ENCODE assay signal across 36 cellular contexts in genomic region chr13:82961757-82962156, GRCh38.
"Had no signal": no experiment of that assay in that cellular context is flagged by ENCODE, and none has a peak within 500 bp of the region (broad histone marks: within the 10 kb centered on the region; RNA-seq: fewer than 3 reads in every experiment).

No MANE protein-coding gene starts in this region.

- ATAC-seq: activated CD4-positive, alpha-beta T cell treated with anti-CD3 and anti-CD28 coated beads for 36 hours; activated CD8-positive, alpha-beta memory T cell treated with anti-CD3 and anti-CD28 coated beads, Interleukin-2, amount 10 ng/mL, durations not matched to agents 7 days and 5 days; activated CD8-positive, alpha-beta T cell treated with anti-CD3 and anti-CD28 coated beads, Interleukin-2, amount 10 ng/mL, durations not matched to agents 7 days and 5 days; activated naive CD4-positive, alpha-beta T cell treated with anti-CD3 and anti-CD28 coated beads, Interleukin-2, amount 50 U/mL, for 72 hours; T-helper 17 cell had no signal

- H3K36me3 Mint-ChIP-seq: activated CD4-positive, alpha-beta memory T cell treated with anti-CD3 and anti-CD28 coated beads for 36 hours; activated CD8-positive, alpha-beta memory T cell treated with anti-CD3 and anti-CD28 coated beads, Interleukin-2, amount 10 ng/mL, durations not matched to agents 7 days and 5 days; activated naive CD4-positive, alpha-beta T cell treated with anti-CD3 and anti-CD28 coated beads, Interleukin-2, amount 10 ng/mL, durations not matched to agents 7 days and 5 days; activated naive CD4-positive, alpha-beta T cell treated with anti-CD3 and anti-CD28 coated beads, Interleukin-2, amount 50 U/mL, for 72 hours; activated naive CD8-positive, alpha-beta T cell treated with anti-CD3 and anti-CD28 coated beads, Interleukin-2, amount 10 ng/mL, durations not matched to agents 7 days and 5 days; brain had no signal

- H3K9me3 ChIP-seq: ascending aorta, breast epithelium, colonic mucosa, esophagus squamous epithelium had no signal

- H3K4me3 ChIP-seq: ascending aorta, breast epithelium, cardiac muscle cell, colonic mucosa, esophagus squamous epithelium had no signal

- H3K9me3 Mint-ChIP-seq: activated CD4-positive, alpha-beta memory T cell treated with anti-CD3 and anti-CD28 coated beads for 36 hours; activated naive CD8-positive, alpha-beta T cell treated with anti-CD3 and anti-CD28 coated beads, Interleukin-2, amount 10 ng/mL, durations not matched to agents 7 days and 5 days; activated T-helper 1 cell treated with anti-CD3 and anti-CD28 coated beads, Interleukin-12 subunit alpha, Interleukin-12 subunit beta, Interleukin-2, Interleukin-4 antibody, amounts not matched to agents 30 ng/mL and 10 ng/mL and 1 ng/mL, durations not matched to agents 14 hours and 24 hours and 36 hours had no signal

- H3K4me1 ChIP-seq: ascending aorta, breast epithelium, colonic mucosa, esophagus squamous epithelium had no signal

- H3K36me3 ChIP-seq: ascending aorta, breast epithelium, cardiac muscle cell, colonic mucosa, esophagus squamous epithelium, WERI-Rb-1 had no signal

- DNase-seq: activated CD4-positive, alpha-beta memory T cell treated with anti-CD3 and anti-CD28 coated beads for 36 hours; activated CD4-positive, alpha-beta T cell treated with anti-CD3 and anti-CD28 coated beads for 36 hours; activated CD4-positive, alpha-beta T cell treated with anti-CD3 and anti-CD28 coated beads, Interleukin-2, amount 10 ng/mL, durations not matched to agents 24 days and 14 days; activated CD4-positive, CD25-positive, alpha-beta regulatory T cell; activated CD4-positive, CD25-positive, alpha-beta regulatory T cell treated with anti-CD3 and anti-CD28 coated beads, Interleukin-2, amount 50 U/mL, for 72 hours; activated CD8-positive, alpha-beta memory T cell treated with anti-CD3 and anti-CD28 coated beads, Interleukin-2, amount 10 ng/mL, durations not matched to agents 7 days and 5 days; activated CD8-positive, alpha-beta memory T cell treated with anti-CD3 and anti-CD28 coated beads, Interleukin-2, amount 50 U/mL, for 4 hours; activated CD8-positive, alpha-beta T cell treated with anti-CD3 and anti-CD28 coated beads, Interleukin-2, amount 10 ng/mL, durations not matched to agents 7 days and 5 days; activated effector memory CD4-positive, alpha-beta T cell treated with anti-CD3 and anti-CD28 coated beads, Interleukin-2, amount 50 U/mL, for 16 hours; activated naive CD4-positive, alpha-beta T cell; activated naive CD4-positive, alpha-beta T cell treated with anti-CD3 and anti-CD28 coated beads, Interleukin-2, amount 10 ng/mL, durations not matched to agents 7 days and 5 days; activated naive CD8-positive, alpha-beta T cell treated with anti-CD3 and anti-CD28 coated beads, Interleukin-2, amount 10 ng/mL, durations not matched to agents 7 days and 5 days; activated T-cell treated with anti-CD3 and anti-CD28 coated beads, Interleukin-2, amount 50 U/mL, for 1 hour; activated T-cell treated with anti-CD3 and anti-CD28 coated beads, Interleukin-2, amount 50 U/mL, for 48 hours; central memory CD4-positive, alpha-beta T cell; cerebellar nuclear complex; colonic mucosa; effector CD8-positive, alpha-beta T cell; esophagus squamous epithelium; foreskin melanocyte; head of caudate nucleus; T-helper 1 cell; T-helper 17 cell; T1000; WERI-Rb-1 had no signal

- H3K27ac ChIP-seq: ascending aorta, breast epithelium, cardiac muscle cell, colonic mucosa, epithelial cell of prostate, esophagus squamous epithelium, WERI-Rb-1 had no signal

- H3K27ac Mint-ChIP-seq: activated CD4-positive, alpha-beta memory T cell treated with anti-CD3 and anti-CD28 coated beads for 36 hours; activated CD4-positive, alpha-beta T cell treated with anti-CD3 and anti-CD28 coated beads for 36 hours; activated CD4-positive, alpha-beta T cell treated with anti-CD3 and anti-CD28 coated beads, Interleukin-2, amount 10 ng/mL, durations not matched to agents 24 days and 14 days; activated CD8-positive, alpha-beta memory T cell treated with anti-CD3 and anti-CD28 coated beads, Interleukin-2, amount 10 ng/mL, durations not matched to agents 7 days and 5 days; activated CD8-positive, alpha-beta T cell treated with anti-CD3 and anti-CD28 coated beads, Interleukin-2, amount 10 ng/mL, durations not matched to agents 7 days and 5 days; activated naive CD4-positive, alpha-beta T cell treated with anti-CD3 and anti-CD28 coated beads, Interleukin-2, amount 10 ng/mL, durations not matched to agents 7 days and 5 days; activated naive CD4-positive, alpha-beta T cell treated with anti-CD3 and anti-CD28 coated beads, Interleukin-2, amount 50 U/mL, for 72 hours; activated naive CD8-positive, alpha-beta T cell treated with anti-CD3 and anti-CD28 coated beads, Interleukin-2, amount 10 ng/mL, durations not matched to agents 7 days and 5 days; activated T-helper 1 cell treated with anti-CD3 and anti-CD28 coated beads, Interleukin-12 subunit alpha, Interleukin-12 subunit beta, Interleukin-2, Interleukin-4 antibody, amounts not matched to agents 30 ng/mL and 10 ng/mL and 1 ng/mL, durations not matched to agents 14 hours and 24 hours and 36 hours; activated T-helper 2 cell treated with anti-CD3 and anti-CD28 coated beads, Interferon-gamma antibody, Interleukin-2, Interleukin-4, amounts not matched to agents 10 μg/mL and 5 μg/mL and 100 μg/mL, durations not matched to agents 14 hours and 24 hours and 36 hours; brain; T-helper 17 cell; T-helper 2 cell treated with Interferon-gamma antibody and Interleukin-4, amounts not matched to agents 5 μg/mL and 100 μg/mL, for 36 hours had no signal

- H3K4me1 Mint-ChIP-seq: activated CD4-positive, alpha-beta T cell treated with anti-CD3 and anti-CD28 coated beads for 36 hours; activated CD4-positive, alpha-beta T cell treated with anti-CD3 and anti-CD28 coated beads, Interleukin-2, amount 10 ng/mL, durations not matched to agents 24 days and 14 days; activated CD8-positive, alpha-beta memory T cell treated with anti-CD3 and anti-CD28 coated beads, Interleukin-2, amount 10 ng/mL, durations not matched to agents 7 days and 5 days; activated naive CD4-positive, alpha-beta T cell treated with anti-CD3 and anti-CD28 coated beads, Interleukin-2, amount 10 ng/mL, durations not matched to agents 7 days and 5 days; activated naive CD8-positive, alpha-beta T cell treated with anti-CD3 and anti-CD28 coated beads, Interleukin-2, amount 10 ng/mL, durations not matched to agents 7 days and 5 days; T-helper 17 cell had no signal

- H3K27me3 ChIP-seq: ascending aorta, breast epithelium, cardiac muscle cell, colonic mucosa, esophagus squamous epithelium had no signal

- H3K27me3 Mint-ChIP-seq: activated CD4-positive, alpha-beta memory T cell treated with anti-CD3 and anti-CD28 coated beads for 36 hours; activated CD4-positive, alpha-beta T cell treated with anti-CD3 and anti-CD28 coated beads for 36 hours; activated CD4-positive, alpha-beta T cell treated with anti-CD3 and anti-CD28 coated beads, Interleukin-2, amount 10 ng/mL, durations not matched to agents 24 days and 14 days; activated CD8-positive, alpha-beta memory T cell treated with anti-CD3 and anti-CD28 coated beads, Interleukin-2, amount 10 ng/mL, durations not matched to agents 7 days and 5 days; activated naive CD4-positive, alpha-beta T cell treated with anti-CD3 and anti-CD28 coated beads, Interleukin-2, amount 10 ng/mL, durations not matched to agents 7 days and 5 days; activated naive CD8-positive, alpha-beta T cell treated with anti-CD3 and anti-CD28 coated beads, Interleukin-2, amount 10 ng/mL, durations not matched to agents 7 days and 5 days; T-helper 17 cell had no signal

- FAIRE-seq: endometrium, endothelial cell of umbilical vein had no signal

- H3K4me3 Mint-ChIP-seq: activated CD4-positive, alpha-beta memory T cell treated with anti-CD3 and anti-CD28 coated beads for 36 hours; activated CD4-positive, alpha-beta T cell treated with anti-CD3 and anti-CD28 coated beads for 36 hours; activated CD4-positive, alpha-beta T cell treated with anti-CD3 and anti-CD28 coated beads, Interleukin-2, amount 10 ng/mL, durations not matched to agents 24 days and 14 days; activated CD8-positive, alpha-beta memory T cell treated with anti-CD3 and anti-CD28 coated beads, Interleukin-2, amount 10 ng/mL, durations not matched to agents 7 days and 5 days; activated CD8-positive, alpha-beta T cell treated with anti-CD3 and anti-CD28 coated beads, Interleukin-2, amount 10 ng/mL, durations not matched to agents 7 days and 5 days; activated naive CD4-positive, alpha-beta T cell treated with anti-CD3 and anti-CD28 coated beads, Interleukin-2, amount 10 ng/mL, durations not matched to agents 7 days and 5 days; activated naive CD8-positive, alpha-beta T cell treated with anti-CD3 and anti-CD28 coated beads, Interleukin-2, amount 10 ng/mL, durations not matched to agents 7 days and 5 days; activated T-helper 1 cell treated with anti-CD3 and anti-CD28 coated beads, Interleukin-12 subunit alpha, Interleukin-12 subunit beta, Interleukin-2, Interleukin-4 antibody, amounts not matched to agents 30 ng/mL and 10 ng/mL and 1 ng/mL, durations not matched to agents 14 hours and 24 hours and 36 hours; brain; T-helper 17 cell; T-helper 2 cell treated with Interferon-gamma antibody and Interleukin-4, amounts not matched to agents 5 μg/mL and 100 μg/mL, for 36 hours had no signal
